In genomic region chr10:66326876-66327275, GRCh38 we compare ENCODE assay signal across 22 cellular contexts.
DNase-seq lines count a peak whose midpoint lies in the region; ATAC-seq and TF ChIP-seq lines count a peak whose summit lies in the region.
"Had no signal": no experiment of that assay in that cellular context is flagged by ENCODE, and none has a peak within 500 bp of the region (broad histone marks: within the 10 kb centered on the region; RNA-seq: fewer than 3 reads in every experiment).

No MANE protein-coding gene starts in this region.

- H3K27me3 ChIP-seq in BLaER1 (no peaks in the 10 kb centered on the region), heart right ventricle (no peaks in the 10 kb centered on the region), iPS-15b (ENCODE audit: control insufficient read depth, insufficient read depth, low read length) (no peaks in the 10 kb centered on the region)
- H3K27me3 ChIP-seq in CD4-positive, alpha-beta memory T cell (ENCODE audit: insufficient read depth, low read length): no peaks in the 10 kb centered on the region
- H3K27me3 ChIP-seq: BE2C had no signal

- intact Hi-C loops in Right ventricle myocardium superior (cut with DNase I): no loop called here
- intact Hi-C loops in left cardiac atrium (cut with DNase I): no loop called here
- intact Hi-C loops in heart right ventricle (cut with DNase I): no loop called here
- intact Hi-C loops in CD4-positive, alpha-beta memory T cell (cut with micrococcal nuclease): no loop called here

- POLR2A ChIA-PET in CD4-positive, alpha-beta memory T cell (lab: Charles Lee; ENCODE audit: partially characterized antibody): no interaction called here

- H3K36me3 ChIP-seq in BLaER1: no peaks in the 10 kb centered on the region
- no peaks in the 10 kb centered on the region for H3K36me3 ChIP-seq in heart right ventricle
- H3K36me3 ChIP-seq in iPS-15b (ENCODE audit: control insufficient read depth, insufficient read depth, low read length): no peaks in the 10 kb centered on the region
- H3K36me3 ChIP-seq in CD4-positive, alpha-beta memory T cell (ENCODE audit: insufficient read depth, low read length): no peaks in the 10 kb centered on the region
- H3K36me3 ChIP-seq: BE2C had no signal

- H3K27me3 Mint-ChIP-seq in CD4-positive, alpha-beta memory T cell: no peaks in the 10 kb centered on the region

- H3K9me3 ChIP-seq in BLaER1: no peaks in the 10 kb centered on the region
- peaks cover 0 to 3% (median 0%) of the 10 kb centered on the region in 11 donors for H3K9me3 ChIP-seq in heart right ventricle
- no peaks in the 10 kb centered on the region for H3K9me3 ChIP-seq in iPS-15b (ENCODE audit: control insufficient read depth, insufficient read depth, low read length)
- no peaks in the 10 kb centered on the region for H3K9me3 ChIP-seq in CD4-positive, alpha-beta memory T cell (ENCODE audit: control insufficient read depth in 1 of 2, low read length in 2 of 2)
- H3K9me3 ChIP-seq: A549, BE2C, Caco-2 had no signal

- H3K4me2 ChIP-seq in BLaER1: peak overlapping the region; percentile 24; the same call in 1 of the 2 replicates
- H3K4me2 ChIP-seq: A549 had no signal

- H3K9me3 Mint-ChIP-seq in CD4-positive, alpha-beta memory T cell: peaks cover 0 to 6% (median 2%) of the 10 kb centered on the region in 8 donors

- TF ChIP-seq CTCF in heart right ventricle (IDR thresholded peaks at IDR 0.05): no peak

- H4K20me1 ChIP-seq in BLaER1: no peaks in the 10 kb centered on the region

- H3K9ac ChIP-seq in BLaER1: no peak overlapping the region
- peak overlapping the region; percentile 8 for H3K9ac ChIP-seq in iPS-15b (ENCODE audit: low read depth, low read length)
- H3K9ac ChIP-seq: GM23248 had no signal

- H3K27ac ChIP-seq in BLaER1 (no peak overlapping the region), heart right ventricle (peak overlapping the region in 7 of 10 donors; percentile 10 to 59 (median 25))
- H3K27ac ChIP-seq in CD4-positive, alpha-beta memory T cell (ENCODE audit: low read depth, low read length): no peak overlapping the region
- H3K27ac ChIP-seq: A549, GM23248 had no signal

- no peak overlapping the region for H3K27ac Mint-ChIP-seq in CD4-positive, alpha-beta memory T cell
- H3K27ac Mint-ChIP-seq: CD8-positive, alpha-beta T cell had no signal

- no peaks in the 10 kb centered on the region for H3K36me3 Mint-ChIP-seq in CD4-positive, alpha-beta memory T cell
- H3K36me3 Mint-ChIP-seq: CD8-positive, alpha-beta T cell had no signal

- H3K4me3 Mint-ChIP-seq in CD4-positive, alpha-beta memory T cell: no peak overlapping the region
- H3K4me3 Mint-ChIP-seq: CD8-positive, alpha-beta T cell had no signal

- H3K4me3 ChIP-seq in BLaER1: no peak overlapping the region
- no peak overlapping the region for H3K4me3 ChIP-seq in heart right ventricle
- H3K4me3 ChIP-seq in iPS-15b (ENCODE audit: low read depth, low read length): no peak overlapping the region
- no peak overlapping the region for H3K4me3 ChIP-seq in CD4-positive, alpha-beta memory T cell (ENCODE audit: low read length in 2 of 2)
- H3K4me3 ChIP-seq: A549, GM12878, GM23248 had no signal

- no peak for DNase-seq in Right ventricle myocardium superior
- DNase-seq in left cardiac atrium: no peak
- DNase-seq in heart right ventricle: no peak
- no peak for DNase-seq in SW480 (ENCODE audit: low spot score)
- DNase-seq in CD4-positive, alpha-beta memory T cell: no peak
- DNase-seq: 8988T; ACHN; AML-193; BE2C; C1 segment of cervical spinal cord; Caco-2; CD8-positive, alpha-beta T cell; DMS153; DND-41; GDM1; GM23248; H7; HCEC 1CT had no signal

- H3K4me1 ChIP-seq in BLaER1: peaks cover 6% of the 10 kb centered on the region
- peaks cover 3 to 26% (median 6%) of the 10 kb centered on the region in 9 donors for H3K4me1 ChIP-seq in heart right ventricle
- H3K4me1 ChIP-seq in iPS-15b (ENCODE audit: control insufficient read depth, insufficient read depth, low read length): no peaks in the 10 kb centered on the region
- no peaks in the 10 kb centered on the region for H3K4me1 ChIP-seq in CD4-positive, alpha-beta memory T cell (ENCODE audit: insufficient read depth, low read length)
- H3K4me1 ChIP-seq: A549, BE2C had no signal

- CTCF ChIA-PET in CD4-positive, alpha-beta memory T cell (lab: Charles Lee; ENCODE audit: partially characterized antibody): no interaction called here

- peak; percentile 67 for ATAC-seq in Right ventricle myocardium superior (ENCODE audit: poor library complexity)
- ATAC-seq in left cardiac atrium: no peak
- peak in 2 of 8 donors; percentile 68 to 69 for ATAC-seq in heart right ventricle
- ATAC-seq: A549; CD8-positive, alpha-beta T cell; GM12878 had no signal

- WGBS in heart right ventricle, 2 donors: 29 to 35% methylated on average over 1 of the region's 1 CpG

- H3K4me1 Mint-ChIP-seq in CD4-positive, alpha-beta memory T cell: no peaks in the 10 kb centered on the region

Comparison
In these comparisons a context has a peak if more than half of its experiments do, and no peak if none do; other contexts are left out.
1. H3K27ac ChIP-seq: peak in heart right ventricle (7 of 10); none in BLaER1 (single experiment) and CD4-positive, alpha-beta memory T cell (single experiment).